In the genomic region with DNA sequence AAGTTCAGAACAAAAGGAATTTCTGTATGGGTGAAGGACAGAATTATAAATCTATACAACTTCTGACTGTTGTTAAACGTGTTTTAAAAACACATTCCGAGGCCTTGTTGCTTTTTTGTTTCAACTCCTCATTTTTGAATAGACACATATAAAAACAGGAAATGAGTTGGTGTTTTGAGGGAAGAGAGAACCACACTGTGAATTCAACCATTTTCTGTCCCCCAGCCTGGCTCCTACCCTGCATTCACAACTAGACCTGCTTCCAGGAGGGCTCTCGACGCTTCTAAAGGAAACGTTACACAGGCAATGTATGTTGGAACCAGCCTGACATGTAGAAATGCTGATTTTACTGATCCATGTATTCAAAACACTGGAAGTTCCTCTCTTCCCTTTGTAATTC, we compare ENCODE assay signal across 22 cellular contexts.
"Had no signal": no experiment of that assay in that cellular context is flagged by ENCODE, and none has a peak within 500 bp of the region (broad histone marks: within the 10 kb centered on the region; RNA-seq: fewer than 3 reads in every experiment).

No MANE protein-coding gene starts in this region.

- FAIRE-seq: endometrium had no signal

- H3K27ac ChIP-seq: body of pancreas, cardiac muscle cell, left lung, prostate gland, upper lobe of left lung had no signal

- H3K36me3 ChIP-seq: cardiac muscle cell, left lung, prostate gland, upper lobe of left lung had no signal

- H3K4me3 ChIP-seq: body of pancreas, cardiac muscle cell, left lung, lung, prostate gland, upper lobe of left lung had no signal

- H3K4me3 Mint-ChIP-seq: activated B cell treated with CpG ODN at 0.5 μM for 24 hours; activated T-cell treated with anti-CD3 and anti-CD28 coated beads, Interleukin-2, amount 50 U/mL, for 24 hours; mesothelial cell of epicardium had no signal

- H3K9me3 ChIP-seq: body of pancreas, left lung, prostate gland, upper lobe of left lung had no signal

- H3K27me3 Mint-ChIP-seq: activated B cell treated with CpG ODN at 0.5 μM for 24 hours had no signal

- H3K9me3 Mint-ChIP-seq: activated B cell treated with CpG ODN at 0.5 μM for 24 hours; activated T-cell treated with anti-CD3 and anti-CD28 coated beads, Interleukin-2, amount 50 U/mL, for 24 hours; activated T-helper 2 cell treated with anti-CD3 and anti-CD28 coated beads, Interferon-gamma antibody, Interleukin-2, Interleukin-4, amounts not matched to agents 10 μg/mL and 5 μg/mL and 100 μg/mL, durations not matched to agents 14 hours and 24 hours and 36 hours; mesothelial cell of epicardium; naive thymus-derived CD8-positive, alpha-beta T cell had no signal

- H3K27me3 ChIP-seq: body of pancreas, cardiac muscle cell, left lung, upper lobe of left lung had no signal

- H3K36me3 Mint-ChIP-seq: mesothelial cell of epicardium; naive thymus-derived CD8-positive, alpha-beta T cell had no signal

- H3K4me1 ChIP-seq: body of pancreas, prostate gland had no signal

- H3K4me1 Mint-ChIP-seq: activated B cell treated with CpG ODN at 0.5 μM for 24 hours had no signal

- DNase-seq: activated B cell treated with CpG ODN at 0.5 μM for 24 hours; activated CD4-positive, alpha-beta T cell treated with anti-CD3 and anti-CD28 coated beads for 4 hours; activated CD8-positive, alpha-beta memory T cell treated with anti-CD3 and anti-CD28 coated beads, Interleukin-2, amount 50 U/mL, for 4 hours; activated naive CD4-positive, alpha-beta T cell; activated T-cell treated with anti-CD3 and anti-CD28 coated beads, Interleukin-2, amount 50 U/mL, for 24 hours; body of pancreas; cortex of kidney; effector CD4-positive, alpha-beta T cell; hippocampal formation; kidney glomerular epithelial cell; left lung; naive thymus-derived CD8-positive, alpha-beta T cell; stimulated activated CD4-positive, alpha-beta T cell treated with anti-CD3 and anti-CD28 coated beads, Interleukin-4, amount 100 ng/mL, for 24 hours; stimulated activated naive CD4-positive, alpha-beta T cell treated with Interleukin-2 at 50 U/mL for 16 hours; T1000; upper lobe of left lung had no signal

- H3K27ac Mint-ChIP-seq: activated B cell treated with CpG ODN at 0.5 μM for 24 hours; activated T-cell treated with anti-CD3 and anti-CD28 coated beads, Interleukin-2, amount 50 U/mL, for 24 hours; activated T-helper 2 cell treated with anti-CD3 and anti-CD28 coated beads, Interferon-gamma antibody, Interleukin-2, Interleukin-4, amounts not matched to agents 10 μg/mL and 5 μg/mL and 100 μg/mL, durations not matched to agents 14 hours and 24 hours and 36 hours; mesothelial cell of epicardium had no signal
